Comparison of ENCODE assay signal across 19 cellular contexts in the genomic region with DNA sequence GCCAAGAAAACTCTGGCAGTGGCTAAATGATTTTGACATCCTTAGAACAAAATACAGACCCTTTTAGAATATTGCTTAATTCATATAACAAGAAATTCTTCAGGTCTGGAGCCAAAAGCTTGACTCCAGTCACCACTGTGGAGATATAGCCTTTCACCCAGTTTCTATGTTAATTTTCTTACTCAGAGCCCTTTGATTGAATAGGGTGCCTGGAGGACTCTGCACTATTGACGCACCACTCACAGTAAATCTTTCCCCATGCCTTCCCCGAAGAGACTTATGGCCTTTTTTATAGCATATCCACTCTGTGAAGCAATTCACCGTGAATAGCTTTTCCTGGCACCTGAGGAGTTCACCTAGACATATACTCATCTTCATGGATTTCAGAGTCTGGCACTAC.
DNase-seq lines count a peak whose midpoint lies in the region; ATAC-seq and TF ChIP-seq lines count a peak whose summit lies in the region.
"Had no signal": no experiment of that assay in that cellular context is flagged by ENCODE, and none has a peak within 500 bp of the region (broad histone marks: within the 10 kb centered on the region; RNA-seq: fewer than 3 reads in every experiment).

No MANE protein-coding gene starts in this region.

- TF ChIP-seq CTCF in MCF 10A (IDR thresholded peaks at IDR 0.05; ENCODE audit: unreplicated experiment) (no peak), breast epithelium (IDR thresholded peaks at IDR 0.05) (no peak), mucosa of descending colon (IDR thresholded peaks at IDR 0.05) (no peak), upper lobe of right lung (IDR thresholded peaks at IDR 0.05) (no peak)

- intact Hi-C loops in MCF 10A (cut with micrococcal nuclease), result loop anchor here (10.0 kb wide), 1 partner anchor 302 kb away; no protein-coding TSS in a partner anchor
- intact Hi-C loops in breast epithelium (cut with DNase I; ENCODE audit: low total_unique reads), result no loop called here
- intact Hi-C loops in mucosa of descending colon (cut with DNase I, micrococcal nuclease), result no loop called here
- intact Hi-C loops in upper lobe of right lung (cut with DNase I), result no loop called here

- H3K27ac Mint-ChIP-seq in MCF 10A (ENCODE audit: low read depth, unreplicated experiment), result no peak overlapping the region
- H3K27ac Mint-ChIP-seq: CD8-positive, alpha-beta T cell had no signal

- TF ChIP-seq POLR2A in breast epithelium (IDR thresholded peaks at IDR 0.05), result no peak

- H3K27me3 Mint-ChIP-seq in MCF 10A (ENCODE audit: insufficient read depth, unreplicated experiment), result peaks cover 66% of the 10 kb centered on the region

- CTCF ChIA-PET in MCF 10A (lab: Yijun Ruan, JAX), result no interaction called here

- H3K27ac ChIP-seq in breast epithelium (no peak overlapping the region), upper lobe of right lung (no peak overlapping the region)
- H3K27ac ChIP-seq: BLaER1, HL-60 had no signal

- no peaks in the 10 kb centered on the region for H3K36me3 Mint-ChIP-seq in MCF 10A (ENCODE audit: insufficient read depth, unreplicated experiment)
- H3K36me3 Mint-ChIP-seq: CD8-positive, alpha-beta T cell had no signal

- no peaks in the 10 kb centered on the region for H3K9me3 Mint-ChIP-seq in MCF 10A (ENCODE audit: unreplicated experiment)

- ATAC-seq in mucosa of descending colon (peak; percentile 54), upper lobe of right lung (peak; percentile 86), HG03095 (IDR thresholded peaks at IDR 0.05; ENCODE audit: unreplicated experiment) (no peak)
- ATAC-seq: CD8-positive, alpha-beta T cell; GM12878; Right ventricle myocardium inferior; SK-N-SH treated with all-trans-retinoic acid at 6 μM for 48 hours had no signal

- H3K4me1 ChIP-seq in breast epithelium (no peaks in the 10 kb centered on the region), mucosa of descending colon (ENCODE audit: low read depth) (no peaks in the 10 kb centered on the region), upper lobe of right lung (no peaks in the 10 kb centered on the region)
- H3K4me1 ChIP-seq: BLaER1 had no signal

- POLR2A ChIA-PET in MCF 10A (lab: Yijun Ruan, JAX), result no interaction called here

- H3K9me3 ChIP-seq in breast epithelium, result no peaks in the 10 kb centered on the region
- H3K9me3 ChIP-seq in mucosa of descending colon, result no peaks in the 10 kb centered on the region
- H3K9me3 ChIP-seq in upper lobe of right lung, result no peaks in the 10 kb centered on the region
- H3K9me3 ChIP-seq: BLaER1 had no signal

- H3K27me3 ChIP-seq in breast epithelium (no peaks in the 10 kb centered on the region), upper lobe of right lung (no peaks in the 10 kb centered on the region)
- H3K27me3 ChIP-seq: BLaER1 had no signal

- BruUV-seq in MCF 10A (replicated peaks; lab: Mats Ljungman, UMichigan), result no TSS peak

- H3K4me3 ChIP-seq in breast epithelium (no peak overlapping the region), mucosa of descending colon (no peak overlapping the region), upper lobe of right lung (no peak overlapping the region)
- H3K4me3 ChIP-seq: BLaER1, GM12878 had no signal

- peak; percentile 25 for DNase-seq in MCF 10A (ENCODE audit: unreplicated experiment)
- no peak for DNase-seq in breast epithelium (ENCODE audit: low spot score in 2 of 2)
- DNase-seq in iPS-NIHi7 (ENCODE audit: extremely low spot score), result peak; percentile 8
- no peak for DNase-seq in mucosa of descending colon
- no peak for DNase-seq in upper lobe of right lung
- DNase-seq in hypothalamus (lab: John Stamatoyannopoulos, UW), result no peak
- DNase-seq in COR-L47 (lab: John Stamatoyannopoulos, UW), result no peak
- DNase-seq: CD8-positive, alpha-beta T cell; DND-41; GDM1; GOT3; NCI-H187; NCI-H524 had no signal

- no peaks in the 10 kb centered on the region for H3K36me3 ChIP-seq in breast epithelium
- no peaks in the 10 kb centered on the region for H3K36me3 ChIP-seq in mucosa of descending colon (ENCODE audit: low read depth)
- H3K36me3 ChIP-seq in upper lobe of right lung, result no peaks in the 10 kb centered on the region
- H3K36me3 ChIP-seq: BLaER1 had no signal

- no peak overlapping the region for H3K4me3 Mint-ChIP-seq in MCF 10A (ENCODE audit: unreplicated experiment)
- H3K4me3 Mint-ChIP-seq: CD8-positive, alpha-beta T cell had no signal

- H3K4me1 Mint-ChIP-seq in MCF 10A (ENCODE audit: insufficient read depth, unreplicated experiment), result no peaks in the 10 kb centered on the region

Comparison
In these comparisons a context has a peak if more than half of its experiments do, and no peak if none do; other contexts are left out.
1. DNase-seq: peak in MCF 10A (single experiment) and iPS-NIHi7 (single experiment); none in breast epithelium (0 of 2), mucosa of descending colon (0 of 3), upper lobe of right lung (single experiment), hypothalamus (0 of 51) and COR-L47 (single experiment).